In the genomic region with DNA sequence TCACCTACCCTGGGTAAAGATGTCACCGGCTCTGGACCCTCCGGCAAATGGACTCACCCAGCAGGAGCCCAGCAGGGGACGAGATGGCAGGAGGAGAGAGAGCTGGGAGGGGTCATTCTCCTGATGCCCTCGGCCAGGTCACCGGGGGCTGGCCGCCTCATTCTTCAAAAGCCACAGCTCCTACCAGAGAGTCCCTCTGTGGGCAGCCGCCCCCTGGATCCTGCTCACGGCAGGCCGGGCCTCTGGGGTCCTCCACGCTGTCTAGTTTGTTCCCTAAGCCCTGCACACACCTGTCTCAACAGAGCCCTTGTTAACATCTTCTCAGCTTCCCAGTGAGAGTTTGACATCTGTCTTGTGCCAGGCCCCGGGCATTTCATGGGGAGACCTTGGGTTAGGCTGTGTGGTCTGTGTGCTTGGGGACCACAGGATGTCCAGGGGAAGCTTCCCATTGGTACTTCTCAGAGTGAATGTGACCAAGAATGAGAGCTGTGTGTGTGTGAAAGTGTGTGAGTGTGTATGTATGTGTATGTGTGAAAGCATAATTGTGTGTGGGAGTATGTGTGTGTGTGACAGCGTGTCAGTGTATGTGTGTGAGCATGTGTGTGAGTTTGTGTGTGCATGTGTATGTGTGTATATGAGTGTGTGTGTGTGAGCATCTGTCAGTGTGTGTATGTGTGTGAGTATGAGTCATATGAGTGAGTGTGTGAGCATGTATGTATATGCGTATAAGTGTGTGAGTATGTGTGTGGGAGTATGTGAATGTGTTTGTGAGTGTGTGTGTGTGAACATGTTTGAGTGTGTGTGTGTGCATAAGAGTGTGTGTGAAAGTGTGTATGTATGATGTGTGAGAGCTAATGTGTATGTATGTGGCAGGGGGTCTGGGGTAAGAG, we compare ENCODE assay signal across 31 cellular contexts.
"Had no signal": no experiment of that assay in that cellular context is flagged by ENCODE, and none has a peak within 500 bp of the region (broad histone marks: within the 10 kb centered on the region; RNA-seq: fewer than 3 reads in every experiment).

No MANE protein-coding gene starts in this region.

- H3K9me3 ChIP-seq: esophagus muscularis mucosa, gastroesophageal sphincter, heart left ventricle, left lung, ovary, psoas muscle, spleen, testis, tibial artery, upper lobe of left lung had no signal

- H3K27me3 ChIP-seq: dorsolateral prefrontal cortex, esophagus muscularis mucosa, gastroesophageal sphincter, heart left ventricle, left lung, ovary, testis, tibial artery, upper lobe of left lung had no signal

- DNase-seq: dorsolateral prefrontal cortex; effector CD4-positive, alpha-beta T cell; endodermal cell; foreskin keratinocyte; heart left ventricle; hippocampal formation; left cardiac atrium; left lung; mesenchymal stem cell; midbrain; naive thymus-derived CD4-positive, alpha-beta T cell; occipital lobe; ovary; posterior cingulate gyrus; psoas muscle; right cardiac atrium; spleen; stimulated activated CD4-positive, alpha-beta T cell treated with anti-CD3 and anti-CD28 coated beads, Interleukin-4, amount 100 ng/mL, for 4 hours; stimulated activated naive CD8-positive, alpha-beta T cell treated with anti-CD3 and anti-CD28 coated beads, Interleukin-15, Interleukin-2, amounts not matched to agents 100 U/mL and 50 U/mL, for 24 hours; substantia nigra; testis; tibial artery had no signal

- H3K4me3 ChIP-seq: dorsolateral prefrontal cortex, esophagus muscularis mucosa, gastroesophageal sphincter, heart left ventricle, left lung, ovary, psoas muscle, skin epidermis, spleen, testis, tibial artery, upper lobe of left lung had no signal

- H3K27ac Mint-ChIP-seq: endodermal cell; naive thymus-derived CD4-positive, alpha-beta T cell; nephron; stimulated activated memory B cell treated with anti-CD40 and anti-IgM and Interleukin-4, amounts not matched to agents 10 μg/mL and 1 μg/mL and 100 μg/mL, for 72 hours had no signal

- H3K4me1 Mint-ChIP-seq: endodermal cell; naive thymus-derived CD4-positive, alpha-beta T cell; nephron; stimulated activated memory B cell treated with anti-CD40 and anti-IgM and Interleukin-4, amounts not matched to agents 10 μg/mL and 1 μg/mL and 100 μg/mL, for 72 hours had no signal

- H3K9me3 Mint-ChIP-seq: endodermal cell; naive thymus-derived CD4-positive, alpha-beta T cell; nephron had no signal

- H3K4me1 ChIP-seq: esophagus muscularis mucosa, foreskin keratinocyte, gastroesophageal sphincter, heart left ventricle, left lung, psoas muscle, spleen, testis, upper lobe of left lung had no signal

- ATAC-seq: foreskin keratinocyte; gastroesophageal sphincter; left cardiac atrium; left lung; naive thymus-derived CD4-positive, alpha-beta T cell; psoas muscle; right cardiac atrium; stimulated activated memory B cell treated with anti-CD40 and anti-IgM and Interleukin-4, amounts not matched to agents 10 μg/mL and 1 μg/mL and 100 μg/mL, for 72 hours; stimulated activated naive CD8-positive, alpha-beta T cell treated with anti-CD3 and anti-CD28 coated beads, Interleukin-15, Interleukin-2, amounts not matched to agents 100 U/mL and 50 U/mL, for 24 hours had no signal

- FAIRE-seq: colon, islet of Langerhans had no signal

- H3K36me3 ChIP-seq: gastroesophageal sphincter, left lung, ovary, spleen, tibial artery, upper lobe of left lung had no signal

- H3K4me3 Mint-ChIP-seq: endodermal cell; naive thymus-derived CD4-positive, alpha-beta T cell; nephron; stimulated activated memory B cell treated with anti-CD40 and anti-IgM and Interleukin-4, amounts not matched to agents 10 μg/mL and 1 μg/mL and 100 μg/mL, for 72 hours had no signal

- H3K36me3 Mint-ChIP-seq: naive thymus-derived CD4-positive, alpha-beta T cell; stimulated activated memory B cell treated with anti-CD40 and anti-IgM and Interleukin-4, amounts not matched to agents 10 μg/mL and 1 μg/mL and 100 μg/mL, for 72 hours had no signal

- H3K27ac ChIP-seq: dorsolateral prefrontal cortex, epithelial cell of prostate, esophagus muscularis mucosa, foreskin keratinocyte, gastroesophageal sphincter, heart left ventricle, left lung, ovary, psoas muscle, skin epidermis, spleen, testis, tibial artery, upper lobe of left lung had no signal
